In the genomic region with DNA sequence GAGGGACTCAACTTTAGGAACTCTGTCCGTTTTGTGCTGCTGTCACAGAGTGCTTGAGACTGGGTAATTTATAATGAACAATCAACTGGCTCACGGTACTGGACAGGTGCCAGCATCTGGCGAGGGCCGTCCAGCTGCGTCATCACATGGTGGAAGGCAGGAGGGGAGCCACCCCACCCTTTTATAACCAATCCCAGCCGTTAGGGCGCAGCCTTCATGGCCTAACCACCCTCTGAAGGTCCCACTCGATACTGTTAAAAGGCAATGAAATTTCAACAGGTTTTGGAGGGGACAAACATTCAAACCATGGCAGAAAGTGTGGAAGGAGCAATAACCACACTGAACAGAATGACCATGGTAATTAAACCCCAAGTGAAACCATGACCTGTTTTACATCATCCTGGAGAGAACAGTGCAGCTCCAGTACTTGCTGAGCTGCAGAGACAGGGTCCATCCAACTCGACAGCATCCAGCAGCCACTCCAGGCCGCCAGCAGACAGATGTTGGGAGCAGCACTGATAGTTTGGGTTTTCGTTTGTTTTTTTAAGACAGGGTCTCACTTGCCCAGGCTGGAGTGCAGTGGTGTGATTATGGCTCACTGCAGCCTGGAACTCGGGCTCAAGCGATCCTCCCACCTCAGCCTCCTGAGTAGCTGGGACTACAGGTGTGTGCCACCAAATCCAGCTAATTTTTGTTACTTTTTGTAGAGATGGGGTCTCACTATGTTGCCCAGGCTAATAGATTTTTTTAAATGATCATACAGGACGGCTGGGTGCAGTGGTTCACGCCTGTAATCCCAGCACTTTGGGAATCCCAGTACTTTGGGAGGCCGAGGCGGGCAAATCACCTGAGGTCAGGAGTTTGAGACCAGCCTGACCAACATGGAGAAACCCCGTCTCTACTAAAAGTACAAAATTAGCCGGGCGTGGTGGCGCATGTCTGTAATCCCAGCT, we compare ENCODE assay signal across 1 cellular context.
TF ChIP-seq lines count a peak whose summit lies in the region.

No MANE protein-coding gene starts in this region.

TF ChIP-seq in IMR-90, 13 proteins besides CTCF, POLR2A, EP300 and RAD21:
- TF ChIP-seq MAFK (IDR thresholded peaks at IDR 0.05; ENCODE audit: low read depth, low read length): no peak
- no peak for TF ChIP-seq MAZ (IDR thresholded peaks at IDR 0.05; ENCODE audit: borderline replicate concordance, low read depth, low read length)
- TF ChIP-seq CHD1 (IDR thresholded peaks at IDR 0.05; ENCODE audit: low read depth, low read length): no peak
- no peak for TF ChIP-seq ELK1 (IDR thresholded peaks at IDR 0.05; ENCODE audit: borderline replicate concordance, low read depth, low read length)
- TF ChIP-seq BHLHE40 (IDR thresholded peaks at IDR 0.05; ENCODE audit: low read depth, low read length): no peak
- TF ChIP-seq USF2 (IDR thresholded peaks at IDR 0.05; ENCODE audit: low read depth, low read length): no peak
- TF ChIP-seq CEBPB (IDR thresholded peaks at IDR 0.05; ENCODE audit: low read depth, low read length): no peak
- TF ChIP-seq RFX5 (IDR thresholded peaks at IDR 0.05; ENCODE audit: low read depth, low read length): no peak
- TF ChIP-seq FOS (IDR thresholded peaks at IDR 0.05; ENCODE audit: low read depth, low read length): no peak
- no peak for TF ChIP-seq NFE2L2 (IDR thresholded peaks at IDR 0.05; ENCODE audit: low read depth, low read length)
- no peak for TF ChIP-seq RCOR1 (IDR thresholded peaks at IDR 0.05; ENCODE audit: insufficient replicate concordance, low read length)
TF ChIP-seq in IMR-90: peak in this region for 0.
